11 cellular contexts compared by ENCODE assay signal in the genomic region with DNA sequence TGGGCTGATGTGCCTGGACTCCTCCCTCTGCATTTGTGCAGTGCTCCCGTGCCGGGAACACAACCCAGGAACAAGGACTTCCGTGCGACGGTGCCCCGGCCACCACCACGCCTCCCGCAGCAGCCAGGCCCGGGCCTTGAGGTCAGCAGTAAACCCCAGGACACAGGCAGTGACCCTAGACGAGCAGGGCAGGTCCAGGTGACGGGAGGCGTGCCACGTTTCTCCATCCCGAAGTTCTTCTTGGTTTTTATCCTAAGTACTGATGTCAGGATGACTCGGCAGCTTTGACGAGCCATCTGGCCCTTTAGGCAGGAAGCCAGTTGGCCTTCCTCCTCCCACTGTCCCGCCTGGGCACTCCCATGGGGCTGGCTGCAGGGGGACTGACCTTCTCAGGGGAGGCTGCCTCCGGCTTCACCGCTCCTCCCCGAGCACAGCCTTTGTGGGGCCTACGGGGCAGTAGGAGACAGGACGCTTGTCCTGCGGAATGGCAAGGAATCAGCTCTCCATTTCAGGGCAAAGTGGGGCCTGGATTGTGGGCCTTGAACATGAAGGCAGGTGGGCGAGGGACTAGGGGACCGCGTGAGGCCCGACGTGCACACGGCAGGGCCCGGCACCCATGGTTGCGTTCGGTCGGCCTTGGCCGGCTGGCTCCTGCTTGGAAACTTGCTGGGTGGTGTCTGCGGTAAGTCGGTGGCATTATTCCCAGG.
DNase-seq lines count a peak whose midpoint lies in the region; ATAC-seq and TF ChIP-seq lines count a peak whose summit lies in the region.
"Had no signal": no experiment of that assay in that cellular context is flagged by ENCODE, and none has a peak within 500 bp of the region (broad histone marks: within the 10 kb centered on the region; RNA-seq: fewer than 3 reads in every experiment).

No MANE protein-coding gene starts in this region.

- intact Hi-C loops in PC-3 (cut with micrococcal nuclease) = no loop called here

- H3K36me3 ChIP-seq in PC-3 (ENCODE audit: low read depth, low read length) = no peaks in the 10 kb centered on the region
- H3K36me3 ChIP-seq in SJCRH30 = no peaks in the 10 kb centered on the region
- H3K36me3 ChIP-seq: ovary had no signal

- no peak overlapping the region for H3K4me2 ChIP-seq in PC-3 (ENCODE audit: low read length)

- peak overlapping the region; percentile 75 for H3K27ac Mint-ChIP-seq in osteocyte (ENCODE audit: unreplicated experiment)

- H3K4me1 ChIP-seq in PC-3 (ENCODE audit: insufficient read depth, low read length) (peaks cover 14% of the 10 kb centered on the region), SJCRH30 (peaks cover 7% of the 10 kb centered on the region; the same call in 1 of the 2 replicates)

- no peaks in the 10 kb centered on the region for H4K20me1 ChIP-seq in PC-3 (ENCODE audit: low read length)

- TF ChIP-seq CTCF in PC-3 (conservative IDR thresholded peaks at IDR 0.05; ENCODE audit: low read depth, low read length) = no peak
- no peak for TF ChIP-seq CTCF in osteocyte (IDR thresholded peaks at IDR 0.05)

- no peak for ATAC-seq in PC-3
- ATAC-seq in GM21576 (IDR thresholded peaks at IDR 0.05; ENCODE audit: unreplicated experiment) = no peak

- no peaks in the 10 kb centered on the region for H3K9me3 Mint-ChIP-seq in osteocyte (ENCODE audit: unreplicated experiment)

- H2AFZ ChIP-seq in PC-3 (ENCODE audit: low read length) = 0 out of 2 replicates have a peak overlapping the region, but pooled peaks have one; percentile 45

- H3F3A ChIP-seq in PC-3 (ENCODE audit: low read length, unreplicated experiment) = no peaks in the 10 kb centered on the region

- H3K9me3 ChIP-seq in PC-3 (ENCODE audit: low read length) = no peaks in the 10 kb centered on the region
- no peaks in the 10 kb centered on the region for H3K9me3 ChIP-seq in SJCRH30 (replicated peaks)
- H3K9me3 ChIP-seq: ovary had no signal

- CTCF ChIA-PET in PC-3 (lab: Charles Lee) = no interaction called here

- 0 out of 2 replicates have a peak overlapping the region, but pooled peaks have one; percentile 23 for H3K27ac ChIP-seq in PC-3 (ENCODE audit: low read length)
- no peak overlapping the region for H3K27ac ChIP-seq in SJCRH30
- H3K27ac ChIP-seq: ovary had no signal

- H3K79me2 ChIP-seq in PC-3 (ENCODE audit: low read length) = no peaks in the 10 kb centered on the region

- H3K4me3 Mint-ChIP-seq in osteocyte (ENCODE audit: unreplicated experiment) = no peak overlapping the region

- no peak overlapping the region; the same call in 1 of the 2 replicates for H3K9ac ChIP-seq in PC-3 (ENCODE audit: low read length)

- H3K27me3 ChIP-seq in PC-3 (ENCODE audit: low read length) (no peaks in the 10 kb centered on the region), SJCRH30 (no peaks in the 10 kb centered on the region)
- H3K27me3 ChIP-seq: ovary had no signal

- DNase-seq in EL (peak; percentile 69), PC-3 (peak; percentile 49), fibroblast of gingiva (ENCODE audit: low read depth) (peak; percentile 79), osteocyte (ENCODE audit: extremely low spot score, unreplicated experiment) (no peak), NCI-H146 (lab: John Stamatoyannopoulos, UW) (no peak), SJCRH30 (no peak)
- DNase-seq in stimulated activated naive CD4-positive, alpha-beta T cell treated with Interleukin-2 at 50 U/mL for 16 hours (lab: John Stamatoyannopoulos, UW) = no peak
- DNase-seq: cortex of kidney, GDM1, ovary had no signal

- POLR2A ChIA-PET in PC-3 (lab: Charles Lee; ENCODE audit: unreplicated experiment) = no interaction called here

- no peaks in the 10 kb centered on the region for H3K27me3 Mint-ChIP-seq in osteocyte (ENCODE audit: unreplicated experiment)

- BruUV-seq in PC-3 (replicated peaks; lab: Mats Ljungman, UMichigan) = no TSS peak

- peaks cover 49% of the 10 kb centered on the region for H3K4me1 Mint-ChIP-seq in osteocyte (ENCODE audit: unreplicated experiment)

- H3K4me3 ChIP-seq in PC-3 (ENCODE audit: low read length) (no peak overlapping the region), SJCRH30 (no peak overlapping the region)
- H3K4me3 ChIP-seq: ovary had no signal

- H3K9me2 ChIP-seq in PC-3 (replicated peaks; ENCODE audit: low read length) = no peaks in the 10 kb centered on the region

- no peaks in the 10 kb centered on the region for H3K36me3 Mint-ChIP-seq in osteocyte (ENCODE audit: unreplicated experiment)

Comparison
In these comparisons a context has a peak if more than half of its experiments do, and no peak if none do; other contexts are left out.
1. DNase-seq: peak in EL (single experiment), PC-3 (single experiment) and fibroblast of gingiva (single experiment); none in osteocyte (single experiment), NCI-H146 (single experiment), stimulated activated naive CD4-positive, alpha-beta T cell treated with Interleukin-2 at 50 U/mL for 16 hours (single experiment) and SJCRH30 (0 of 2).